Comparison of ENCODE assay signal across 23 cellular contexts in genomic region chr3:42175841-42176240, GRCh38.
DNase-seq lines count a peak whose midpoint lies in the region; ATAC-seq and TF ChIP-seq lines count a peak whose summit lies in the region.
"Had no signal": no experiment of that assay in that cellular context is flagged by ENCODE, and none has a peak within 500 bp of the region (broad histone marks: within the 10 kb centered on the region; RNA-seq: fewer than 3 reads in every experiment).

No MANE protein-coding gene starts in this region.

- H3K9me2 ChIP-seq in OCI-LY7 (ENCODE audit: insufficient read depth, low read length): no peaks in the 10 kb centered on the region

- H3K36me3 ChIP-seq in OCI-LY7 (ENCODE audit: insufficient read depth, low read length) (peaks cover 41% of the 10 kb centered on the region), suprapubic skin (peaks cover 10% of the 10 kb centered on the region)
- H3K36me3 ChIP-seq: MG63 had no signal

- WGBS in suprapubic skin: 65% methylated on average over 6 of the region's 6 CpGs

- H4K20me1 ChIP-seq in OCI-LY7 (ENCODE audit: insufficient read depth, low read length): no peaks in the 10 kb centered on the region

- peaks cover 89% of the 10 kb centered on the region for H3K79me2 ChIP-seq in OCI-LY7 (ENCODE audit: insufficient read depth, low read depth, low read length)

- no peak for TF ChIP-seq EP300 in suprapubic skin (IDR thresholded peaks at IDR 0.05)

- no peaks in the 10 kb centered on the region for H3K27me3 ChIP-seq in suprapubic skin
- H3K27me3 ChIP-seq: heart right ventricle, MG63, testis had no signal

- DNase-seq in NCI-H1436 (lab: John Stamatoyannopoulos, UW) (peak; percentile 41), NCI-H1436 treated with DMSO at 0.1 percent for 48 hours (lab: John Stamatoyannopoulos, UW) (no peak), OCI-LY7 (ENCODE audit: low spot score) (peak; percentile 82), left kidney (ENCODE audit: low read depth, low spot score) (peak; percentile 46), suprapubic skin (ENCODE audit: low spot score in 2 of 2) (no peak), CD1c-positive myeloid dendritic cell (ENCODE audit: extremely low spot score) (no peak)
- DNase-seq in activated CD4-positive, alpha-beta T cell treated with anti-CD3 and anti-CD28 coated beads, Interleukin-2, amount 50 U/mL, for 1 hour: no peak
- DNase-seq: activated CD4-positive, alpha-beta T cell treated with anti-CD3 and anti-CD28 coated beads, Interleukin-2, amount 10 ng/mL, durations not matched to agents 24 days and 14 days; activated gamma-delta T cell treated with Interleukin-2 at 50 U/mL for 16 hours; DMS 273 treated with DMSO at 0.1 percent for 48 hours; effector memory CD4-positive, alpha-beta T cell; GM23248; heart right ventricle; immature natural killer cell; MG63; naive thymus-derived CD4-positive, alpha-beta T cell; NCI-H2171; posterior cingulate gyrus; stimulated activated CD4-positive, alpha-beta T cell treated with anti-CD3 and anti-CD28 coated beads, Interleukin-2, amount 100 ng/mL, for 48 hours; testis had no signal

- ATAC-seq in HG03521 (IDR thresholded peaks at IDR 0.05; ENCODE audit: unreplicated experiment): no peak
- ATAC-seq: heart right ventricle; HepG2; naive thymus-derived CD4-positive, alpha-beta T cell had no signal

- no peak for TF ChIP-seq POLR2A in suprapubic skin (IDR thresholded peaks at IDR 0.05)

- BruUV-seq in OCI-LY7 (replicated peaks; lab: Mats Ljungman, UMichigan): no TSS peak

- H3K27ac ChIP-seq in OCI-LY7 (ENCODE audit: low read depth, low read length, poor library complexity, severe bottlenecking) (peak overlapping the region; percentile 99), suprapubic skin (peak overlapping the region; percentile 66)
- H3K27ac ChIP-seq: GM23248, testis had no signal

- no peak overlapping the region for H2AFZ ChIP-seq in OCI-LY7 (ENCODE audit: low read length)
- H2AFZ ChIP-seq: GM23248 had no signal

- peaks cover 91% of the 10 kb centered on the region for H3K4me1 ChIP-seq in OCI-LY7 (ENCODE audit: insufficient read depth, low read length, poor library complexity, severe bottlenecking)
- peaks cover 31% of the 10 kb centered on the region for H3K4me1 ChIP-seq in suprapubic skin

- H3K9me3 ChIP-seq in OCI-LY7 (ENCODE audit: low read length): no peaks in the 10 kb centered on the region
- H3K9me3 ChIP-seq in suprapubic skin: no peaks in the 10 kb centered on the region
- H3K9me3 ChIP-seq: heart right ventricle, MG63, testis had no signal

- TF ChIP-seq CTCF in OCI-LY7 (conservative IDR thresholded peaks at IDR 0.05; ENCODE audit: low read length): no peak
- TF ChIP-seq CTCF in suprapubic skin (IDR thresholded peaks at IDR 0.05): no peak

- H3K4me3 ChIP-seq in OCI-LY7 (ENCODE audit: low read depth, low read length, poor library complexity, severe bottlenecking) (peak overlapping the region; percentile 56), suprapubic skin (no peak overlapping the region)
- H3K4me3 ChIP-seq: GM23248, heart right ventricle, lung, MG63, testis had no signal

- H3K4me2 ChIP-seq in OCI-LY7 (ENCODE audit: low read length): peak overlapping the region; percentile 61

- intact Hi-C loops in OCI-LY7 (cut with micrococcal nuclease; ENCODE audit: unreplicated experiment): loop anchor here (1.0 to 2.0 kb wide), 2 partner anchors 15 to 20 kb away; no protein-coding TSS in a partner anchor

- POLR2A ChIA-PET in OCI-LY7 (lab: Charles Lee): interaction anchor here (0.8 to 3.7 kb wide), 9 partner anchors 9 to 56 kb away, joined by 3 to 18 read pairs (median 12); no protein-coding TSS in a partner anchor

- CTCF ChIA-PET in OCI-LY7 (lab: Charles Lee; ENCODE audit: unreplicated experiment): interaction anchor here (1.0 to 1.8 kb wide), 3 partner anchors 16 to 59 kb away, joined by 3 to 9 read pairs (median 3); no protein-coding TSS in a partner anchor

Comparison
In these comparisons a context has a peak if more than half of its experiments do, and no peak if none do; other contexts are left out.
1. DNase-seq: peak in NCI-H1436 (single experiment), OCI-LY7 (single experiment) and left kidney (single experiment); none in NCI-H1436 treated with DMSO at 0.1 percent for 48 hours (single experiment), suprapubic skin (0 of 2), CD1c-positive myeloid dendritic cell (single experiment) and activated CD4-positive, alpha-beta T cell treated with anti-CD3 and anti-CD28 coated beads, Interleukin-2, amount 50 U/mL, for 1 hour (single experiment).